Comparison of ENCODE assay signal across 16 cellular contexts in genomic region chr4:101954975-101955678, GRCh38.
DNase-seq lines count a peak whose midpoint lies in the region; ATAC-seq and TF ChIP-seq lines count a peak whose summit lies in the region.
"Had no signal": no experiment of that assay in that cellular context is flagged by ENCODE, and none has a peak within 500 bp of the region (broad histone marks: within the 10 kb centered on the region; RNA-seq: fewer than 3 reads in every experiment).

No MANE protein-coding gene starts in this region.

- H3K36me3 Mint-ChIP-seq in T-cell, result no peaks in the 10 kb centered on the region

- no peaks in the 10 kb centered on the region for H3K9me3 ChIP-seq in tibial artery
- H3K9me3 ChIP-seq: left lung, tibial nerve had no signal

- H3K27ac ChIP-seq in tibial artery, result no peak overlapping the region
- H3K27ac ChIP-seq: brain microvascular endothelial cell, left lung, tibial nerve had no signal

- no peak overlapping the region for H3K27ac Mint-ChIP-seq in T-cell
- H3K27ac Mint-ChIP-seq: activated T-helper 2 cell treated with anti-CD3 and anti-CD28 coated beads, Interferon-gamma antibody, Interleukin-2, Interleukin-4, amounts not matched to agents 10 μg/mL and 5 μg/mL and 100 μg/mL, durations not matched to agents 14 hours and 24 hours and 36 hours had no signal

- peaks cover 0 to 6% of the 10 kb centered on the region in 2 donors for H3K27me3 Mint-ChIP-seq in T-cell

- DNase-seq in NCI-H524 (lab: John Stamatoyannopoulos, UW) (peak; percentile 20 to 24), NCI-H524 treated with DMSO at 0.1 percent for 48 hours (lab: John Stamatoyannopoulos, UW) (no peak), NCI-H526 (lab: John Stamatoyannopoulos, UW) (peak; percentile 19 to 38), glomerular visceral epithelial cell (ENCODE audit: extremely low spot score) (peak; percentile 60), T-cell (no peak), tibial artery (no peak)
- DNase-seq in activated CD4-positive, CD25-positive, alpha-beta regulatory T cell treated with anti-CD3 and anti-CD28 coated beads, Interleukin-2, amount 50 U/mL, for 72 hours, result no peak
- DNase-seq: activated CD4-positive, alpha-beta T cell treated with anti-CD3 and anti-CD28 coated beads, Interleukin-2, amount 50 U/mL, for 1 hour; brain microvascular endothelial cell; DND-41; GOT3; left lung had no signal

- no peaks in the 10 kb centered on the region for H3K36me3 ChIP-seq in tibial artery
- H3K36me3 ChIP-seq: brain microvascular endothelial cell, left lung, tibial nerve had no signal

- H3K4me1 Mint-ChIP-seq in T-cell, result no peaks in the 10 kb centered on the region

- H3K4me3 Mint-ChIP-seq in T-cell, result no peak overlapping the region

- no peaks in the 10 kb centered on the region for H3K9me3 Mint-ChIP-seq in T-cell
- H3K9me3 Mint-ChIP-seq: activated T-helper 2 cell treated with anti-CD3 and anti-CD28 coated beads, Interferon-gamma antibody, Interleukin-2, Interleukin-4, amounts not matched to agents 10 μg/mL and 5 μg/mL and 100 μg/mL, durations not matched to agents 14 hours and 24 hours and 36 hours had no signal

- CTCF ChIA-PET in T-cell (lab: Charles Lee), result no interaction called here

- intact Hi-C loops in tibial artery (cut with DNase I; ENCODE audit: low total_unique reads), result no loop called here

- POLR2A ChIA-PET in T-cell (lab: Charles Lee), result interaction anchor here in 1 of 2 donors (0.6 to 0.7 kb wide), 2 partner anchors 350 to 445 kb away, joined by 3 read pairs; no protein-coding TSS in a partner anchor

- no peak for ATAC-seq in GM18502 (IDR thresholded peaks at IDR 0.05; ENCODE audit: poor library complexity, unreplicated experiment)
- no peak for ATAC-seq in T-cell (replicated peaks in 1 of 4)
- ATAC-seq: left lung had no signal

- H3K27me3 ChIP-seq in tibial artery, result no peaks in the 10 kb centered on the region
- H3K27me3 ChIP-seq: brain microvascular endothelial cell, left lung, tibial nerve had no signal

- no peak overlapping the region for H3K4me3 ChIP-seq in tibial artery
- H3K4me3 ChIP-seq: left lung, smooth muscle cell, tibial nerve had no signal

- no peak for TF ChIP-seq CTCF in tibial artery (IDR thresholded peaks at IDR 0.05)

- peaks cover 0 to 7% (median 0%) of the 10 kb centered on the region in 4 donors for H3K4me1 ChIP-seq in tibial artery
- H3K4me1 ChIP-seq: left lung had no signal

Comparison
In these comparisons a context has a peak if more than half of its experiments do, and no peak if none do; other contexts are left out.
1. DNase-seq: peak in NCI-H524 (2 of 2), NCI-H526 (2 of 2) and glomerular visceral epithelial cell (single experiment); none in NCI-H524 treated with DMSO at 0.1 percent for 48 hours (single experiment), activated CD4-positive, CD25-positive, alpha-beta regulatory T cell treated with anti-CD3 and anti-CD28 coated beads, Interleukin-2, amount 50 U/mL, for 72 hours (single experiment), T-cell (0 of 34) and tibial artery (0 of 2).